Comparison of ENCODE assay signal across 15 cellular contexts in the genomic region with DNA sequence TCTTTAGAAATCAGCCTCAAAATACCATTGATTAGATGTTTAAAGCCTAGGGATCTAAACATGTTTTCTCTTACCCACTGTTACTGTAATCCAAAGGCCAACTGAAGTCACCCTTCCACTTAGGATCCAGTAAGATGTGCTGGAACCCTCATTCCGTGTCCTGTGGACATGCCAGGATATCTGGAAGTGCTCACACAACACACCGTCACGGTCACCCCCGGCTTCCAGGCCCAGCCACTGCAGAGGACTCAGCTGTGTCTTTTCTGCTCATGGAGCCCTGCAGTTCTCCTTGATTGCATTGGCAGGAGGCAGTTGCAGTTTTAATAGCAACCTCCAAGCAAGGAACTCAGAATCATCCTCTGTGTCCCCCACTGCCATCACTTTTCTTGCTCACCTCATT.
DNase-seq lines count a peak whose midpoint lies in the region; ATAC-seq and TF ChIP-seq lines count a peak whose summit lies in the region.
"Had no signal": no experiment of that assay in that cellular context is flagged by ENCODE, and none has a peak within 500 bp of the region (broad histone marks: within the 10 kb centered on the region; RNA-seq: fewer than 3 reads in every experiment).

No MANE protein-coding gene starts in this region.

- H3K36me3 Mint-ChIP-seq in neural crest cell (ENCODE audit: low read depth) = peaks cover 12% of the 10 kb centered on the region
- H3K36me3 Mint-ChIP-seq: CD4-positive, alpha-beta memory T cell had no signal

- no peak overlapping the region for H3K9ac ChIP-seq in BLaER1
- H3K9ac ChIP-seq: GM23248 had no signal

- H3K4me2 ChIP-seq in BLaER1 = no peak overlapping the region

- ATAC-seq in heart right ventricle (peak in 5 of 8 donors; percentile 24 to 88 (median 72)), HG03469 (IDR thresholded peaks at IDR 0.05; ENCODE audit: unreplicated experiment) (no peak)
- ATAC-seq: HepG2 had no signal

- POLR2A ChIA-PET in RWPE1 (lab: Yijun Ruan, JAX; ENCODE audit: low non-redundant PET) = no interaction called here

- no peaks in the 10 kb centered on the region for H3K27me3 ChIP-seq in BLaER1
- no peaks in the 10 kb centered on the region for H3K27me3 ChIP-seq in heart right ventricle

- H3K4me1 Mint-ChIP-seq in neural crest cell = peaks cover 15% of the 10 kb centered on the region
- H3K4me1 Mint-ChIP-seq: B cell; CD4-positive, alpha-beta memory T cell had no signal

- TF ChIP-seq CTCF in heart right ventricle (IDR thresholded peaks at IDR 0.05) = no peak
- no peak for TF ChIP-seq CTCF in neural crest cell (conservative IDR thresholded peaks at IDR 0.05)
- TF ChIP-seq CTCF in RWPE1 (conservative IDR thresholded peaks at IDR 0.05; ENCODE audit: low read depth) = no peak

- H3K4me1 ChIP-seq in BLaER1 (peaks cover 26% of the 10 kb centered on the region), heart right ventricle (peaks cover 0 to 47% (median 9%) of the 10 kb centered on the region in 9 donors)

- H3K36me3 ChIP-seq in BLaER1 (peaks cover 16% of the 10 kb centered on the region; the same call in 1 of the 2 replicates), heart right ventricle (peaks cover 0 to 6% (median 0%) of the 10 kb centered on the region in 9 donors)

- H3K27ac ChIP-seq in BLaER1 (0 out of 2 replicates have a peak overlapping the region, but pooled peaks have one; percentile 30), heart right ventricle (peak overlapping the region in 4 of 10 donors; percentile 16 to 50 (median 32)), RWPE1 (no peak overlapping the region)
- H3K27ac ChIP-seq: C4-2B, GM23248 had no signal

- no peaks in the 10 kb centered on the region for H4K20me1 ChIP-seq in BLaER1

- CTCF ChIA-PET in RWPE1 (lab: Yijun Ruan, JAX) = no interaction called here

- DNase-seq in NCI-H69 (lab: John Stamatoyannopoulos, UW) = peak; percentile 70
- peak; percentile 23 to 35 for DNase-seq in heart right ventricle
- no peak for DNase-seq in neural crest cell (ENCODE audit: low read depth, low spot score)
- no peak for DNase-seq in EL
- no peak for DNase-seq in RWPE1 (ENCODE audit: low spot score)
- DNase-seq: ACHN; CD4-positive, alpha-beta memory T cell; DMS79; GM23248; H7 had no signal

- H3K4me3 ChIP-seq in BLaER1 (no peak overlapping the region), heart right ventricle (no peak overlapping the region)
- H3K4me3 ChIP-seq: GM23248 had no signal

- H3K27ac Mint-ChIP-seq in neural crest cell (ENCODE audit: unreplicated experiment) = peak overlapping the region; percentile 84
- H3K27ac Mint-ChIP-seq: B cell had no signal

- H3K9me3 Mint-ChIP-seq in neural crest cell = peaks cover 3% of the 10 kb centered on the region

- 38 to 64% methylated on average over 4 of the region's 4 CpGs for WGBS in heart right ventricle, 2 donors

- H3K4me3 Mint-ChIP-seq in neural crest cell = no peak overlapping the region
- H3K4me3 Mint-ChIP-seq: B cell; CD4-positive, alpha-beta memory T cell had no signal

- H3K27me3 Mint-ChIP-seq in neural crest cell (ENCODE audit: low read depth) = no peaks in the 10 kb centered on the region

- H3K9me3 ChIP-seq in BLaER1 (no peaks in the 10 kb centered on the region; the same call in none of the 2 replicates), heart right ventricle (no peaks in the 10 kb centered on the region)

- intact Hi-C loops in heart right ventricle (cut with DNase I) = no loop called here

Comparison
In these comparisons a context has a peak if more than half of its experiments do, and no peak if none do; other contexts are left out.
1. DNase-seq: peak in NCI-H69 (single experiment) and heart right ventricle (2 of 2); none in neural crest cell (single experiment), EL (single experiment) and RWPE1 (single experiment).